In genomic region chr1:58844176-58844575, GRCh38 we compare ENCODE assay signal across 2 cellular contexts.
A peak's percentile ranks its signal among the peaks of the same experiment; 100 is the strongest.
TF ChIP-seq lines count a peak whose summit lies in the region.

No MANE protein-coding gene starts in this region.

TF ChIP-seq in SK-N-SH, 30 proteins besides CTCF, POLR2A, EP300 and RAD21 (continued from another document):
- TF ChIP-seq REST (IDR thresholded peaks at IDR 0.05; ENCODE audit: low read depth, low read length) (no peak), JUND (IDR thresholded peaks at IDR 0.05) (0 out of 2 replicates have a peak, but pooled peaks have one; percentile 38), SIN3A (IDR thresholded peaks at IDR 0.05; ENCODE audit: borderline replicate concordance, low read depth, low read length) (no peak)

TF ChIP-seq in SK-N-SH treated with all-trans-retinoic acid at 6 μM for 48 hours, 23 proteins besides CTCF, POLR2A, EP300 and RAD21 (continued from another document):
- TF ChIP-seq PATZ1 (CRISPR knock-in tag; IDR thresholded peaks at IDR 0.05; ENCODE audit: borderline replicate concordance) (no peak), BACH2 (CRISPR knock-in tag; IDR thresholded peaks at IDR 0.05; ENCODE audit: borderline replicate concordance) (no peak), GLIS3 (CRISPR knock-in tag; IDR thresholded peaks at IDR 0.05) (no peak), ZFP3 (CRISPR knock-in tag; IDR thresholded peaks at IDR 0.05) (no peak), ZNF8 (CRISPR knock-in tag; IDR thresholded peaks at IDR 0.05) (no peak), ZC3H10 (CRISPR knock-in tag; IDR thresholded peaks at IDR 0.05) (no peak), ZFP30 (CRISPR knock-in tag; IDR thresholded peaks at IDR 0.05) (no peak), SNAI2 (CRISPR knock-in tag; IDR thresholded peaks at IDR 0.05) (no peak), CSRNP3 (CRISPR knock-in tag; IDR thresholded peaks at IDR 0.05) (no peak), ZNF70 (CRISPR knock-in tag; IDR thresholded peaks at IDR 0.05) (no peak), TSHZ2 (CRISPR knock-in tag; IDR thresholded peaks at IDR 0.05) (no peak), ESRRG (CRISPR knock-in tag; IDR thresholded peaks at IDR 0.05) (no peak), TOX (CRISPR knock-in tag; IDR thresholded peaks at IDR 0.05; ENCODE audit: borderline replicate concordance) (no peak)
